In the genomic region with DNA sequence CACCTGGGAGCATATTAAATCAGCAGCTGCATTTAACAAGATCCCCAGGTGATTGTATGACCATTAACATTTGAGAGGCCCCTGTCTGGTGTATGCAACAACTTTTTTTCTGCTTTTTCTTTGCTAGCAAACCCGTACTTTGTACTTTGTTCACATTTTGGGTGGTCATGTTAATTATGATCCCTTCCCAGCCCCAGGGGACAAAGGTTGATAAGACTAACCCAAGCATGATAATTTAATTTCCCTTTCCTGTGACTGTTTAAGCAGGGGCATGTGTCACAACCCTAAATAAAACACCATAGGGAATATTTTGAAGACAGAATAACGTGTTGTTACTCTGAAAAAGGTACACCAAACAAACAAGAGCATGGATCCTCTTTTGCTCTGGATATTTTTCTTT, we compare ENCODE assay signal across 13 cellular contexts.
"Had no signal": no experiment of that assay in that cellular context is flagged by ENCODE, and none has a peak within 500 bp of the region (broad histone marks: within the 10 kb centered on the region; RNA-seq: fewer than 3 reads in every experiment).

No MANE protein-coding gene starts in this region.

- DNase-seq: activated CD4-positive, alpha-beta T cell treated with anti-CD3 and anti-CD28 coated beads for 1 hour; activated CD4-positive, alpha-beta T cell treated with anti-CD3 and anti-CD28 coated beads, Interleukin-2, amount 50 U/mL, for 48 hours; activated naive CD4-positive, alpha-beta T cell treated with anti-CD3 and anti-CD28 coated beads for 36 hours; activated naive CD8-positive, alpha-beta T cell treated with anti-CD3 and anti-CD28 coated beads, Interleukin-2, amount 50 U/mL, for 24 hours; aorta; effector memory CD8-positive, alpha-beta T cell; foreskin melanocyte; head of caudate nucleus; kidney glomerular epithelial cell; psoas muscle; stimulated activated naive CD8-positive, alpha-beta T cell treated with anti-CD3 and anti-CD28 coated beads, Interleukin-15, amount 100 ng/mL, for 72 hours had no signal

- H3K4me3 ChIP-seq: psoas muscle had no signal

- H3K4me1 ChIP-seq: psoas muscle had no signal

- H3K9me3 ChIP-seq: psoas muscle had no signal

- ATAC-seq: activated naive CD8-positive, alpha-beta T cell treated with anti-CD3 and anti-CD28 coated beads, Interleukin-2, amount 50 U/mL, for 24 hours; effector memory CD8-positive, alpha-beta T cell; natural killer cell treated with Interleukin-12 subunit alpha and Interleukin-12 subunit beta and Interleukin-15 and Interleukin-18, amount 100 ng/mL, for 72 hours; psoas muscle; sciatic nerve; stimulated activated naive CD8-positive, alpha-beta T cell treated with anti-CD3 and anti-CD28 coated beads, Interleukin-15, amount 100 ng/mL, for 72 hours had no signal

- H3K27ac ChIP-seq: psoas muscle had no signal
